In the genomic region with DNA sequence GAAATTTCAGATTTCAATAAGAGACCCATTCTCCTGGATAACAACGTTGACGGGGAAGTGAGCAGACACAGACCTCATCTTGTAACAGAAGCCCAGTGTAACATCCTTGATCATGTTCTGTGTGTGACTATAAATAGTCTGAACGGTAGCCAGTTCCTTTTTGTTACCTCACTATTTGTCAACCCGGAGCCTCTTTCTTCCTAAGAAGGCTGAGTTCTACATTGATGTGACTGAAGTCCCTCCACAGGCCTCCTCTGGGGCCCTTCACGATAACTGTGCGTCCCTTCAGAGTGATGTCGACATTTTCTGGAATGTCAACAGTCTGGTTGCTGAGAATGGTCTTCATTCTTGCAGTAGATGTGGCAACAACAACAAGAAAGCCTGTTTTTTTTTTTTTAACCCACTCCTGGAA, we compare ENCODE assay signal across 1 cellular context.
A peak's percentile ranks its signal among the peaks of the same experiment; 100 is the strongest.
TF ChIP-seq lines count a peak whose summit lies in the region.

No MANE protein-coding gene starts in this region.

TF ChIP-seq in GM12878, 131 proteins besides CTCF, POLR2A, EP300 and RAD21 (continued from another document):
- TF ChIP-seq SPI1 (IDR thresholded peaks at IDR 0.05; ENCODE audit: borderline replicate concordance, insufficient read depth, low read depth, low read length): peak; percentile 42; the same call in 1 of the 2 replicates
- TF ChIP-seq MEF2B (IDR thresholded peaks at IDR 0.05; ENCODE audit: partially characterized antibody, poor library complexity, severe bottlenecking): peak; percentile 17
